Comparison of ENCODE assay signal across 13 cellular contexts in the genomic region with DNA sequence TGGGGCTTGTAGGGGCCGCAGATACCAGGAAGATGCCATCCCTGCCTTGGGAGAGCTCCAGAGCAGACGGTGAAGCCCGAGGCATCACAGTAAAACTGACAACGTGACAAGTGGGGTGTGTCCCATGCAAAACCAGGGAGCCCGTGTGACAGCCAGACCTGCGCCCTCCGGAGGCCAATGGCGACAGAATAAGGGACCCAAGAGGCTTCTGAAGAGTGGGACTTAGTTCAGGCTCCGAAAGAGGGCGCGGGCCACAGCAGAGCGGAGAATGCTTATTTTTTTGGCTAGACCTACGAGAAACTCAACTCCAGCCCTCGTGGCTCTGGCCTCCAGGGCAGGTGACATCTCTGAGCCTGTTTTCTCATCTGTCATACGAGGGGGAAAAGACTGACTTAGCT.
"Had no signal": no experiment of that assay in that cellular context is flagged by ENCODE, and none has a peak within 500 bp of the region (broad histone marks: within the 10 kb centered on the region; RNA-seq: fewer than 3 reads in every experiment).

No MANE protein-coding gene starts in this region.

- H3K27me3 ChIP-seq: heart right ventricle, left lung had no signal

- H3K4me3 ChIP-seq: heart right ventricle, left lung had no signal

- DNase-seq: activated CD4-positive, alpha-beta T cell treated with anti-CD3 and anti-CD28 coated beads, Interleukin-2, amount 50 U/mL, for 1 hour; activated CD8-positive, alpha-beta memory T cell treated with anti-CD3 and anti-CD28 coated beads for 24 hours; activated naive CD8-positive, alpha-beta T cell treated with anti-CD3 and anti-CD28 coated beads for 36 hours; cerebellar nuclear complex; effector memory CD4-positive, alpha-beta T cell; heart right ventricle; left lung; nucleus accumbens; small intestine; stimulated activated CD4-positive, alpha-beta T cell treated with anti-CD3 and anti-CD28 coated beads, Interleukin-4, amount 100 ng/mL, for 24 hours; stimulated activated naive CD4-positive, alpha-beta T cell treated with Interleukin-2 at 50 U/mL for 16 hours had no signal

- H3K27ac ChIP-seq: heart right ventricle, left lung had no signal

- ATAC-seq: activated CD4-positive, CD25-positive, alpha-beta regulatory T cell treated with anti-CD3 and anti-CD28 coated beads, Interleukin-2, amount 50 U/mL, for 24 hours; heart right ventricle; left lung; right cardiac atrium had no signal

- H3K9me3 ChIP-seq: heart right ventricle, left lung had no signal
